Comparison of ENCODE assay signal across 8 cellular contexts in the genomic region with DNA sequence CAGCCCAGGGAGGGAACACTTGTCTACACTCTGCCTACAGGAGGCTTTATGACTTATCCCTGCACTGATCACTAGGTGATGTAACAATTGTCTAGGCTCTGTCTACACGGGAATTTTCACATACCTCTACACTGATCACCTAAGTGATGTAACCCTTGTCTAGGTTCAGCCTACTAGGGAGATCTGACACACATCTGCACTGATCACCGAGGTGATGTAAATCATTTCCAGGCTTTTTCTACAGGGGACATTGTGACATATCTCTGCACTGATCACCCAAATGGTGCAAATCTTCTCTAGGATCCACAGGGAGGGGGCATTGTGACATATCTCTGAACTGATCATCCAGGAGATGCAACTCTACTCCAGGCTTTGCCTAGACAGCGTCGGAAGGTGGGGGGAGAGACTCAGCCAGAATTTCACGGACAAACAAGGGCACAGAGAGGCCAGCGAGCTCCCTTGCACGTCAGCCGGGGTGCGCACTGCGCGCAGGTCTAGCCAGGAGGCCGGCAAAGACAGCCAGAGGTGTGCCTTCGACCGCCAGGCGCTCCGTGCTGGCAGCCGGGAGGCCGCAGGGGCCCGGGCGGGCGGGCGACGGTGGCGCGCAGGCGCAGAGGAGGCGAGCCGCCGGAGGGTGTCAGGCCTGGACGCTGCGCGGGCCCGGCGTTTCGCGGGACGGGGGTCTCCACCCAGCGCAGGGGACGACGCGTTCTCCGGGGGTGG. TPM values are rescaled to one million over a fixed set of nuclear protein-coding genes. Genes with fewer than 3 reads are reported as not detected.
A peak's percentile ranks its signal among the peaks of the same experiment; 100 is the strongest.
DNase-seq lines count a peak whose midpoint lies in the region; ATAC-seq and TF ChIP-seq lines count a peak whose summit lies in the region.

No MANE protein-coding gene starts in this region.

- intact Hi-C loops in Right ventricle myocardium inferior (cut with DNase I) (no loop called here), cardiac septum (cut with DNase I) (no loop called here), colonic mucosa (cut with DNase I) (no loop called here)

- H3K9me3 ChIP-seq in colonic mucosa, result no peaks in the 10 kb centered on the region

- ATAC-seq in Right ventricle myocardium inferior (no peak), HG02884 (IDR thresholded peaks at IDR 0.05; ENCODE audit: unreplicated experiment) (no peak)

- no peaks in the 10 kb centered on the region for H3K27me3 ChIP-seq in colonic mucosa

- no peaks in the 10 kb centered on the region for H3K4me1 ChIP-seq in colonic mucosa

- peak overlapping the region; percentile 26 for H3K27ac ChIP-seq in colonic mucosa

- H3K9ac ChIP-seq in colonic mucosa (ENCODE audit: low read depth in 2 of 2, low read length in 2 of 2), result peak overlapping the region; percentile 34 to 35

- DNase-seq in Right ventricle myocardium inferior (ENCODE audit: missing footprints) (peak; percentile 78), cardiac septum (ENCODE audit: low spot score) (no peak), T-helper 22 cell (ENCODE audit: low read depth) (peak; percentile 50), colonic mucosa (peak; percentile 62), medulla oblongata (ENCODE audit: extremely low spot score) (peak; percentile 65), NCI-H446 (lab: John Stamatoyannopoulos, UW) (no peak)
- peak; percentile 49 for DNase-seq in stimulated activated CD8-positive, alpha-beta memory T cell treated with anti-CD3 and anti-CD28 coated beads, Interleukin-15, amount 100 ng/mL, for 24 hours (ENCODE audit: low read depth)

- H3K36me3 ChIP-seq in colonic mucosa, result no peaks in the 10 kb centered on the region

- no peak for TF ChIP-seq CTCF in colonic mucosa (IDR thresholded peaks at IDR 0.05)

- peak overlapping the region; percentile 17 for H3K4me3 ChIP-seq in colonic mucosa

RNA-seq across cellular contexts. Expression of gene USP14, which starts 46.9 kb away (rescaled TPM):
- total RNA-seq in Right ventricle myocardium inferior (48.7 TPM), cardiac septum (44.3 TPM), colonic mucosa (10 to 100 TPM; 36.0 to 55.9 TPM)

Comparison
In these comparisons a context has a peak if more than half of its experiments do, and no peak if none do; other contexts are left out.
1. DNase-seq: peak in Right ventricle myocardium inferior (single experiment), T-helper 22 cell (single experiment), colonic mucosa (single experiment), medulla oblongata (single experiment) and stimulated activated CD8-positive, alpha-beta memory T cell treated with anti-CD3 and anti-CD28 coated beads, Interleukin-15, amount 100 ng/mL, for 24 hours (single experiment); none in cardiac septum (single experiment) and NCI-H446 (0 of 2).